8 cellular contexts compared by ENCODE assay signal in the genomic region with DNA sequence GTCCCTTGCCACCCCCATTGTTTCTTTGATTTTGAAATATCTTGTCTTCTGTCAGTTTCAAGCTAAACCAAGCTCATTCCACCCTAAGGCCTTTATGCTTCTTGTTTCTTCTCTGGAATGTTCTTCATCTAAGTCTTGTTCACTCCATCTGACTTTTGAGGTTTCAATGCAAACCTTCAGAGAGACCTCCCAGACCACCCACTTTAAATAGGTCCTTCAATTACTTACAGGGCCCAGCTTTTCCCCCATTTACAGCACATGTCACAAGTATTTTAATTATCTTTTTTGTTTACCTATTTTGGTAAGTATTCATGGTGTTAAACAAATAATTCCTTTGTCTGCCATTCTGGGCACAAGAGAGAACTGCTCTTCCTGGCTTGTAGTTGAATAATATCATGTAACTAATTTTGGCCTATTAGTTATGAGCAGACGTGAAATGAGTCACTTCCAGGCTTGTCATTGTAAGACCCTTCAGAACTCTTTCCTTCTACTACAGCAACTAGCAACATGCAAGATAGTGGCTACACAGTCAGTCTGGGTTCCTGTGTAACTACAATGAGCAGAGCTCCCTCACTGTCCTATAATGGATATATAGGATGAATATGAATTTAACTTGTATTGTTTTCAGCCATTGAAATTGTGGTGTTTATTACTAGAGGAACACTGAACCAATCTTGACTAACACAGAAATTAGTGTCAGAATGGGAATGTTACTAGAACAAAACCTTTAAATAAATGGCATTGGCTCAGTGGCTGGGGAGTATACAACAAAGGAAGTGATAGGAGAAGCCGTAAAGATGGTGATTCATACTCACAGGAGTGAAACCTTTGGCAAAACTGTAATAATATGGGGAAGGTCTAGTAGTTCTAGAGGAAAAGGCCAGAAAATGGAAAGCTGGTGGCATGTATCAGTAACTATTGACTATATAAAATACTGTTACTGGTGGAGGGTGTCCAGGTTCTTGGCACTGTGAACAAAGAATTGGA. TPM values are rescaled to one million over a fixed set of nuclear protein-coding genes. Genes with fewer than 3 reads are reported as not detected.
A peak's percentile ranks its signal among the peaks of the same experiment; 100 is the strongest.
DNase-seq lines count a peak whose midpoint lies in the region; ATAC-seq, FAIRE-seq and TF ChIP-seq lines count a peak whose summit lies in the region.

No MANE protein-coding gene starts in this region.

- H3K9me3 ChIP-seq in small intestine (ENCODE audit: control insufficient read depth, low read depth): no peaks in the 10 kb centered on the region

- 49 to 54% (median 52%) methylated on average over 2 of the region's 2 CpGs for WGBS in small intestine, 3 donors

- TF ChIP-seq CTCF in AG09309 (IDR thresholded peaks at IDR 0.05; ENCODE audit: control insufficient read depth, insufficient read depth, low read depth, low read length, missing control alignments): no peak

- peak; percentile 17 for ATAC-seq in GM21717 (IDR thresholded peaks at IDR 0.05; ENCODE audit: unreplicated experiment)
- peak; percentile 15 for ATAC-seq in SK-N-SH treated with all-trans-retinoic acid at 6 μM for 48 hours
- no peak for ATAC-seq in GM21825 (IDR thresholded peaks at IDR 0.05; ENCODE audit: unreplicated experiment)
- no peak for ATAC-seq in HG02678 (IDR thresholded peaks at IDR 0.05; ENCODE audit: unreplicated experiment)

- H3K4me3 ChIP-seq in AG09309 (ENCODE audit: control insufficient read depth, low read depth, low read length) (peak overlapping the region; percentile 28), small intestine (ENCODE audit: low read depth in 1 of 2, low read length in 2 of 2) (no peak overlapping the region)

- H3K27ac ChIP-seq in small intestine (ENCODE audit: low read depth in 1 of 2, low read length in 1 of 2): peak overlapping the region in 1 of 2 donors; percentile 63

- H3K36me3 ChIP-seq in small intestine (ENCODE audit: control insufficient read depth in 2 of 2, insufficient read depth in 2 of 2, low read length in 2 of 2): no peaks in the 10 kb centered on the region

- DNase-seq in AG09309 (ENCODE audit: low read depth) (no peak), iris pigment epithelial cell (ENCODE audit: low read depth) (peak; percentile 64), small intestine (no peak)
- no peak for DNase-seq in stimulated activated CD4-positive, alpha-beta T cell treated with anti-CD3 and anti-CD28 coated beads, Interleukin-4, amount 100 ng/mL, for 4 hours

- no peak for FAIRE-seq in small intestine (lab: Jason Lieb, UNC)

- H3K27me3 ChIP-seq in small intestine (ENCODE audit: control insufficient read depth in 2 of 2, insufficient read depth in 2 of 2, low read length in 2 of 2): no peaks in the 10 kb centered on the region

- H3K4me1 ChIP-seq in small intestine (ENCODE audit: control insufficient read depth in 2 of 2, insufficient read depth in 1 of 2, low read depth in 1 of 2, low read length in 1 of 2): peaks cover 2 to 13% of the 10 kb centered on the region in 2 donors

TF ChIP-seq in SK-N-SH treated with all-trans-retinoic acid at 6 μM for 48 hours, 23 proteins besides CTCF, POLR2A, EP300 and RAD21:
- TF ChIP-seq SNAI2 (CRISPR knock-in tag; IDR thresholded peaks at IDR 0.05): no peak
- no peak for TF ChIP-seq ZNF565 (CRISPR knock-in tag; conservative IDR thresholded peaks at IDR 0.05; ENCODE audit: low read depth)
- TF ChIP-seq TSHZ2 (CRISPR knock-in tag; IDR thresholded peaks at IDR 0.05): no peak
- TF ChIP-seq BACH2 (CRISPR knock-in tag; IDR thresholded peaks at IDR 0.05; ENCODE audit: borderline replicate concordance): no peak
- no peak for TF ChIP-seq RARB (CRISPR knock-in tag; IDR thresholded peaks at IDR 0.05)
- no peak for TF ChIP-seq OSR1 (CRISPR knock-in tag; IDR thresholded peaks at IDR 0.05)
- TF ChIP-seq ISL1 (CRISPR knock-in tag; IDR thresholded peaks at IDR 0.05): no peak
- no peak for TF ChIP-seq ZNF8 (CRISPR knock-in tag; IDR thresholded peaks at IDR 0.05)
- TF ChIP-seq, protein P1, sequence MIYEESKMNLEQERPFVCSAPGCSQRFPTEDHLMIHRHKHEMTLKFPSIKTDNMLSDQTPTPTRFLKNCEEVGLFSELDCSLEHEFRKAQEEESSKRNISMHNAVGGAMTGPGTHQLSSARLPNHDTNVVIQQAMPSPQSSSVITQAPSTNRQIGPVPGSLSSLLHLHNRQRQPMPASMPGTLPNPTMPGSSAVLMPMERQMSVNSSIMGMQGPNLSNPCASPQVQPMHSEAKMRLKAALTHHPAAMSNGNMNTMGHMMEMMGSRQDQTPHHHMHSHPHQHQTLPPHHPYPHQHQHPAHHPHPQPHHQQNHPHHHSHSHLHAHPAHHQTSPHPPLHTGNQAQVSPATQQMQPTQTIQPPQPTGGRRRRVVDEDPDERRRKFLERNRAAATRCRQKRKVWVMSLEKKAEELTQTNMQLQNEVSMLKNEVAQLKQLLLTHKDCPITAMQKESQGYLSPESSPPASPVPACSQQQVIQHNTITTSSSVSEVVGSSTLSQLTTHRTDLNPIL (CRISPR knock-in tag; IDR thresholded peaks at IDR 0.05; ENCODE audit: low read depth): no peak
- no peak for TF ChIP-seq TOX (CRISPR knock-in tag; IDR thresholded peaks at IDR 0.05; ENCODE audit: borderline replicate concordance)
- TF ChIP-seq ESRRG (CRISPR knock-in tag; IDR thresholded peaks at IDR 0.05): no peak
- no peak for TF ChIP-seq TCF4 (CRISPR knock-in tag; IDR thresholded peaks at IDR 0.05; ENCODE audit: borderline replicate concordance)
- no peak for TF ChIP-seq ARNTL (CRISPR knock-in tag; IDR thresholded peaks at IDR 0.05; ENCODE audit: borderline replicate concordance, low read depth)
- TF ChIP-seq ZFP3 (CRISPR knock-in tag; IDR thresholded peaks at IDR 0.05): no peak
- TF ChIP-seq, protein P2, sequence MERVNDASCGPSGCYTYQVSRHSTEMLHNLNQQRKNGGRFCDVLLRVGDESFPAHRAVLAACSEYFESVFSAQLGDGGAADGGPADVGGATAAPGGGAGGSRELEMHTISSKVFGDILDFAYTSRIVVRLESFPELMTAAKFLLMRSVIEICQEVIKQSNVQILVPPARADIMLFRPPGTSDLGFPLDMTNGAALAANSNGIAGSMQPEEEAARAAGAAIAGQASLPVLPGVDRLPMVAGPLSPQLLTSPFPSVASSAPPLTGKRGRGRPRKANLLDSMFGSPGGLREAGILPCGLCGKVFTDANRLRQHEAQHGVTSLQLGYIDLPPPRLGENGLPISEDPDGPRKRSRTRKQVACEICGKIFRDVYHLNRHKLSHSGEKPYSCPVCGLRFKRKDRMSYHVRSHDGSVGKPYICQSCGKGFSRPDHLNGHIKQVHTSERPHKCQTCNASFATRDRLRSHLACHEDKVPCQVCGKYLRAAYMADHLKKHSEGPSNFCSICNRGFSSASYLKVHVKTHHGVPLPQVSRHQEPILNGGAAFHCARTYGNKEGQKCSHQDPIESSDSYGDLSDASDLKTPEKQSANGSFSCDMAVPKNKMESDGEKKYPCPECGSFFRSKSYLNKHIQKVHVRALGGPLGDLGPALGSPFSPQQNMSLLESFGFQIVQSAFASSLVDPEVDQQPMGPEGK (CRISPR knock-in tag; IDR thresholded peaks at IDR 0.05; ENCODE audit: borderline replicate concordance): no peak
- no peak for TF ChIP-seq GLIS3 (CRISPR knock-in tag; IDR thresholded peaks at IDR 0.05)
- TF ChIP-seq CSRNP3 (CRISPR knock-in tag; IDR thresholded peaks at IDR 0.05): no peak
TF ChIP-seq in SK-N-SH treated with all-trans-retinoic acid at 6 μM for 48 hours: peak in this region for 0.

RNA-seq across cellular contexts. Expression of gene MTPN, which starts 2.8 kb away (rescaled TPM):
- polyA plus RNA-seq in small intestine: 10 to 100 TPM; 56.7 to 65.1 (median 59.7) TPM

Comparison
In these comparisons a context has a peak if more than half of its experiments do, and no peak if none do; other contexts are left out.
1. ATAC-seq: peak in GM21717 (single experiment) and SK-N-SH treated with all-trans-retinoic acid at 6 μM for 48 hours (single experiment); none in GM21825 (single experiment) and HG02678 (single experiment).